In the genomic region with DNA sequence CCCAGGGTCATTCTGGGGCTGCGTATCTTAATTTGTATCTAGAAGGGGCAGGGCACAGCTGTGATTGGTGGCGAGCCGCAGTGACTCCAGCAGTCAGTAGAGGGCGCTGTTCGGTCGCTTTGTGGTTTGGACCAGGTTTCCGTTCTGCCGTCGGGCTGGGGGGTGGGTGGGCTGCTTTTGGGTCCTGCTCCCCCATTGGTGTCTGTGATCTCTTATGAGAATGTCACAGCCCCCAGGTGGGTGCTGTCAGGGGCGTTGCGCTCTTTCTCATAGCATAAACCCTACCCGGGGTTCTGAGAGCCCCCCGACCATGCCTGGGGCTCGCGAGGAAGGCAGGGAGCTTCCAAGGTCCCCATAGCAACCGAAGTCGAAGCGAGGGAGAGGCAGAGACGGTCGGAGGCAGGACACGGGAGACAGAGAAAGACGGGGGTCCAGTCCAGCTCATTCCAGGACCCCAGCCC, we compare ENCODE assay signal across 1 cellular context.
A peak's percentile ranks its signal among the peaks of the same experiment; 100 is the strongest.
TF ChIP-seq lines count a peak whose summit lies in the region.

No MANE protein-coding gene starts in this region.

TF ChIP-seq in H1, 55 proteins besides CTCF, POLR2A, EP300 and RAD21:
- TF ChIP-seq EGR1 (IDR thresholded peaks at IDR 0.05; ENCODE audit: borderline replicate concordance, low read depth, low read length) (no peak), SIRT6 (IDR thresholded peaks at IDR 0.05; ENCODE audit: low read length) (no peak), SP2 (IDR thresholded peaks at IDR 0.05; ENCODE audit: low read length) (no peak), POU5F1 (IDR thresholded peaks at IDR 0.05; ENCODE audit: low read depth, low read length) (no peak), TCF12 (IDR thresholded peaks at IDR 0.05; ENCODE audit: low read depth, low read length) (0 out of 2 replicates have a peak, but pooled peaks have one; percentile 28), PHF8 (conservative IDR thresholded peaks at IDR 0.05; ENCODE audit: low read depth, low read length) (no peak), CREB1 (IDR thresholded peaks at IDR 0.05) (0 out of 2 replicates have a peak, but pooled peaks have one; percentile 44), FOSL1 (IDR thresholded peaks at IDR 0.05; ENCODE audit: insufficient read depth, low read depth, low read length) (no peak)
- TF ChIP-seq, protein P1, sequence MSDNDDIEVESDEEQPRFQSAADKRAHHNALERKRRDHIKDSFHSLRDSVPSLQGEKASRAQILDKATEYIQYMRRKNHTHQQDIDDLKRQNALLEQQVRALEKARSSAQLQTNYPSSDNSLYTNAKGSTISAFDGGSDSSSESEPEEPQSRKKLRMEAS (IDR thresholded peaks at IDR 0.05) = 0 out of 2 replicates have a peak, but pooled peaks have one; percentile 24
TF ChIP-seq in H1: peak in this region for 3.
